8 cellular contexts compared by ENCODE assay signal in genomic region chr3:36992806-36993325, GRCh38.
DNase-seq lines count a peak whose midpoint lies in the region; ATAC-seq and TF ChIP-seq lines count a peak whose summit lies in the region.

TSS of gene EPM2AIP1 (minus strand) at chr3:36993131. CDS start at chr3:36993077, 54 bp downstream.

- H3K27me3 ChIP-seq in brain microvascular endothelial cell (replicated peaks) (no peaks in the 10 kb centered on the region), layer of hippocampus (ENCODE audit: control insufficient read depth, insufficient read depth, low read length) (no peaks in the 10 kb centered on the region), subcutaneous abdominal adipose tissue (ENCODE audit: control insufficient read depth in 5 of 5, insufficient read depth in 4 of 5, low read length in 5 of 5) (no peaks in the 10 kb centered on the region)

- CTCF ChIA-PET in GM10248 (lab: Yijun Ruan, JAX): interaction anchor here (0.8 to 3.2 kb wide), 9 partner anchors 14 to 219 kb away, joined by 3 to 23 read pairs (median 5); no protein-coding TSS in a partner anchor

- H3K4me1 ChIP-seq in subcutaneous abdominal adipose tissue (ENCODE audit: control insufficient read depth in 5 of 5, insufficient read depth in 5 of 5, low read length in 5 of 5): peaks cover 2 to 57% (median 55%) of the 10 kb centered on the region in 5 donors

- H3K27ac ChIP-seq in brain microvascular endothelial cell (peak within 1 kb of the TSS; percentile 95), layer of hippocampus (ENCODE audit: low read depth, low read length) (peak within 1 kb of the TSS; percentile 100), subcutaneous abdominal adipose tissue (ENCODE audit: low read depth, low read length) (peak within 1 kb of the TSS; percentile 98)

- H3K36me3 ChIP-seq in brain microvascular endothelial cell (replicated peaks): peaks cover 9% of the 10 kb centered on the region
- H3K36me3 ChIP-seq in subcutaneous abdominal adipose tissue (ENCODE audit: control insufficient read depth in 5 of 5, insufficient read depth in 5 of 5, low read length in 5 of 5): peaks cover 13 to 20% (median 17%) of the 10 kb centered on the region in 5 donors

- POLR2A ChIA-PET in GM10248 (lab: Yijun Ruan, JAX): interaction anchor here (0.5 to 1.0 kb wide), 7 partner anchors 13 to 72 kb away, joined by 3 to 7 read pairs (median 3); no protein-coding TSS in a partner anchor

- in situ Hi-C loops in brain microvascular endothelial cell (cut with HindIII; ENCODE audit: low pct_ligation_motif_present, low sequenced_read_pairs): no loop called here

- no peak for TF ChIP-seq EP300 in Ishikawa (IDR thresholded peaks at IDR 0.05; ENCODE audit: borderline replicate concordance)

- peak; percentile 18 for TF ChIP-seq CTCF in GM10248 (IDR thresholded peaks at IDR 0.05; ENCODE audit: control extremely low read depth, extremely low read depth, low read depth, missing control alignments)
- TF ChIP-seq CTCF in brain microvascular endothelial cell (IDR thresholded peaks at IDR 0.05; ENCODE audit: low read depth, low read length, missing control alignments): peak; percentile 32

- no peaks in the 10 kb centered on the region for H3K9me3 ChIP-seq in subcutaneous abdominal adipose tissue (ENCODE audit: control insufficient read depth in 5 of 5, low read length in 5 of 5)

- DNase-seq in GM10248 (ENCODE audit: extremely low spot score): peak; percentile 96
- no peak for DNase-seq in brain microvascular endothelial cell
- DNase-seq in NCI-H1092 (lab: John Stamatoyannopoulos, UW): no peak
- DNase-seq in SIG-M5 treated with dmso at 0.1 percent for 504 hours (lab: John Stamatoyannopoulos, UW; ENCODE audit: unreplicated experiment): no peak

- no peak for TF ChIP-seq RAD21 in Ishikawa (IDR thresholded peaks at IDR 0.05; ENCODE audit: low read depth)

- H3K4me3 ChIP-seq in brain microvascular endothelial cell (ENCODE audit: low read depth, low read length) (peak within 1 kb of the TSS; percentile 84), subcutaneous abdominal adipose tissue (ENCODE audit: low read depth in 1 of 5, low read length in 5 of 5) (peak within 1 kb of the TSS; percentile 84 to 99 (median 89))

- peak; percentile 85 for ATAC-seq in GM21529 (IDR thresholded peaks at IDR 0.05; ENCODE audit: unreplicated experiment)

- H3K9ac ChIP-seq in subcutaneous abdominal adipose tissue (ENCODE audit: low read length in 5 of 5): peak within 1 kb of the TSS; percentile 86 to 97 (median 94)

TF ChIP-seq in Ishikawa, 13 proteins besides CTCF, POLR2A, EP300 and RAD21:
- TF ChIP-seq ZBTB7A (IDR thresholded peaks at IDR 0.05; ENCODE audit: low read depth) (no peak), TEAD4 (IDR thresholded peaks at IDR 0.05) (no peak), EGR1 (IDR thresholded peaks at IDR 0.05) (no peak), NFIC (IDR thresholded peaks at IDR 0.05) (no peak), TAF1 (IDR thresholded peaks at IDR 0.05; ENCODE audit: low read depth) (peak; percentile 68), CEBPB (IDR thresholded peaks at IDR 0.05) (no peak), YY1 (IDR thresholded peaks at IDR 0.05; ENCODE audit: low read depth) (peak; percentile 73), REST (IDR thresholded peaks at IDR 0.05; ENCODE audit: low read depth) (no peak), FOXM1 (IDR thresholded peaks at IDR 0.05; ENCODE audit: borderline replicate concordance, low read depth) (no peak), TCF12 (IDR thresholded peaks at IDR 0.05; ENCODE audit: low read depth) (peak; percentile 46; the same call in 1 of the 2 replicates), CREB1 (IDR thresholded peaks at IDR 0.05; ENCODE audit: low read depth) (no peak), USF1 (IDR thresholded peaks at IDR 0.05) (no peak), MAX (IDR thresholded peaks at IDR 0.05) (peak; percentile 80)
